In the genomic region with DNA sequence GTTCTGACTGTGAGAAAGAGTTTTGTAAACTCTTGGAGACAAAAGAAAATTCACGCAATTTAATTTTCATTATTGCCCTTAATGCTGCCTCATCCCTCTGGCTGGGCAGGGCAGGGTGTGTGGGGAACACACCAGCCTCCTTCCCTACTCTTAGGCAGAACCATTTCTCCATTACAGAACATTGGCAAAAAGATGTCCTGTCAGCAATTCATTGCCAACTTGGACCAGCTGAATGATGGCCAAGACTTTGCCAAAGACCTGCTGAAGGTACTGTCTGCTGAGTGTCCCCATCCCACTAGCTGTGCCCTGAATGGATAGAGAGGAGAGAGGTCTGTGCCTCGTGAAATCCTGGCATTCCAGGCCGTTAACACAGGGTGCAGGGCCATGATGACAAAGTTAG, we compare ENCODE assay signal across 21 cellular contexts.
"Had no signal": no experiment of that assay in that cellular context is flagged by ENCODE, and none has a peak within 500 bp of the region (broad histone marks: within the 10 kb centered on the region; RNA-seq: fewer than 3 reads in every experiment).

No MANE protein-coding gene starts in this region.

- H3K4me2 ChIP-seq: KMS-11, SK-N-SH had no signal

- H3K9me3 ChIP-seq: SK-N-SH had no signal

- H3K27ac ChIP-seq: HL-60, KMS-11 had no signal

- H3K9ac ChIP-seq: KMS-11, SK-N-SH had no signal

- DNase-seq: Kasumi-1, MM.1S, NCI-H1092 treated with DMSO at 0.1 percent for 48 hours, NCI-H1436, NCI-H187, NCI-H2029, NCI-H2081 treated with DMSO at 0.1 percent for 48 hours, NCI-H2171, NCI-H226, NCI-H446, NCI-H510A, NCI-H524 treated with DMSO at 0.1 percent for 48 hours, NCI-H69, NCI-H774, RPMI8226, SHP77, SK-N-SH had no signal

- FAIRE-seq: HTR-8/SVneo, RCC 7860 had no signal
